8 cellular contexts compared by ENCODE assay signal in the genomic region with DNA sequence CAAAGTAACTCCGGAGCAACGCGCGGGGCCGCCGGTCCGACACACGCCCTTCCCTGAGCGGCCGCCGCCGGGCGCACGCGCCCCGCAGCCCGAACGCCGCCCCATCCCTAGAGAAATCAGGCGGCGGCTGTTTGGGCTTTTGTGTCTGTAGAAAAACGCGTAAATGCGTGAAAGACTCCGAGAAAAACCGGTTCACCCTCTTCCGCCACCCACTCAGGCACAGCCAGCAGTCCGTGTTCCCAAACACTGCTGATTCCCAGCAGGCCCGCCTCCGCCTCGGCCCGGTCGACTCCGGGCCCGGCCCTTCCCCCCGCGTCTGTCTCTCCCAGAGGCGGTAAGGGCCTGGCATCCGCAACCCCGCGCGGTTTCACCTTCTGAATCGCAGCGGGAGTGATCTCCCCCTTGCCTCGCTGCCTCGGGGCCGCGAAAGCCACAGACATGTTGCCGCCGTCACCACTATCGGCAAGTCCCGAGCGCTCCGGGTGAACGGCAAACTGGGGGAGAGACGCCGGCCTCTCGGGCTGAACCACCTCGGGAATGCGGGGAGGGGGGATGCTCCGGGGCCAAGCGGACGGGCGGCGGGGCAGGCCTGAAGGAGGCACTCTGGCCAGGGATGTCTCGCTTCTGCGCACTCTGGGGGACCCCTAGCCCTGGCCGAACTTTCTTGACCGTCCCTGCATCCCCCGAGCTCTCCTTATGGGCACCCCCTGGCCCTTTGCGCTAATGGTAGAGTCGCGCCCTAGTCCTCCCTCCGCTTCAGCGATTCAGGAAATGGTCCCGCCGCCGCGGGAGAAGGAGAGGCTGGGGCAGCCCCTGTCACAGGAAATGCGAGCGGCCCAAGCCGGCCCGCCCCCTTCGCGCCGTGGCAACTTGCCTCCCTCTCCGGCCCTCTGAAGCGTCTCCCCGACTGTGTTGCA. TPM values are rescaled to one million over a fixed set of nuclear protein-coding genes. Genes with fewer than 3 reads are reported as not detected.
DNase-seq lines count a peak whose midpoint lies in the region; ATAC-seq and TF ChIP-seq lines count a peak whose summit lies in the region.

A gene with protein sequence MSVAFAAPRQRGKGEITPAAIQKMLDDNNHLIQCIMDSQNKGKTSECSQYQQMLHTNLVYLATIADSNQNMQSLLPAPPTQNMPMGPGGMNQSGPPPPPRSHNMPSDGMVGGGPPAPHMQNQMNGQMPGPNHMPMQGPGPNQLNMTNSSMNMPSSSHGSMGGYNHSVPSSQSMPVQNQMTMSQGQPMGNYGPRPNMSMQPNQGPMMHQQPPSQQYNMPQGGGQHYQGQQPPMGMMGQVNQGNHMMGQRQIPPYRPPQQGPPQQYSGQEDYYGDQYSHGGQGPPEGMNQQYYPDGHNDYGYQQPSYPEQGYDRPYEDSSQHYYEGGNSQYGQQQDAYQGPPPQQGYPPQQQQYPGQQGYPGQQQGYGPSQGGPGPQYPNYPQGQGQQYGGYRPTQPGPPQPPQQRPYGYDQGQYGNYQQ (minus strand): TSS at position 484 of the 917 bp plus-strand sequence. CDS start 44 bp downstream, at position 440.

- peaks cover 23% of the 10 kb centered on the region for H3K4me1 Mint-ChIP-seq in CD14-positive monocyte
- H3K4me1 Mint-ChIP-seq in activated CD4-positive, alpha-beta memory T cell treated with anti-CD3 and anti-CD28 coated beads, Interleukin-2, amount 10 ng/mL, durations not matched to agents 7 days and 5 days, result peaks cover 33% of the 10 kb centered on the region

- H3K27me3 ChIP-seq in duodenal mucosa (ENCODE audit: control insufficient read depth in 1 of 2, insufficient read depth in 2 of 2, low read length in 2 of 2), result no peaks in the 10 kb centered on the region

- intact Hi-C loops in CD14-positive monocyte (cut with micrococcal nuclease), result loop anchor here (10.0 kb wide), 1 partner anchor 134 kb away; a partner anchor contains a TSS
- intact Hi-C loops in lower leg skin (cut with DNase I; ENCODE audit: low total_unique reads), result loop anchor here (10.0 kb wide), 1 partner anchor 134 kb away; a partner anchor contains a TSS

- H3K27ac Mint-ChIP-seq in CD14-positive monocyte, result peak within 1 kb of the TSS; percentile 91 to 98 (median 97)
- H3K27ac Mint-ChIP-seq in activated CD4-positive, alpha-beta memory T cell treated with anti-CD3 and anti-CD28 coated beads, Interleukin-2, amount 10 ng/mL, durations not matched to agents 7 days and 5 days, result peak within 1 kb of the TSS; percentile 93

- no peaks in the 10 kb centered on the region for H3K9me3 ChIP-seq in duodenal mucosa (ENCODE audit: control insufficient read depth in 1 of 2, low read length in 2 of 2)

- H3K36me3 Mint-ChIP-seq in CD14-positive monocyte, result peaks cover 11 to 12% of the 10 kb centered on the region in 2 donors
- peaks cover 17% of the 10 kb centered on the region for H3K36me3 Mint-ChIP-seq in activated CD4-positive, alpha-beta memory T cell treated with anti-CD3 and anti-CD28 coated beads, Interleukin-2, amount 10 ng/mL, durations not matched to agents 7 days and 5 days (ENCODE audit: low read depth)

- ATAC-seq in GM19395 (IDR thresholded peaks at IDR 0.05; ENCODE audit: unreplicated experiment) (peak; percentile 84), HG03565 (IDR thresholded peaks at IDR 0.05; ENCODE audit: unreplicated experiment) (peak; percentile 60)

- CTCF ChIA-PET in activated CD4-positive, alpha-beta memory T cell treated with anti-CD3 and anti-CD28 coated beads, Interleukin-2, amount 10 ng/mL, durations not matched to agents 7 days and 5 days (lab: Charles Lee), result no interaction called here

- peaks cover 6 to 12% of the 10 kb centered on the region in 2 donors for H3K36me3 ChIP-seq in duodenal mucosa (ENCODE audit: control insufficient read depth in 1 of 2, insufficient read depth in 2 of 2, low read length in 2 of 2)

- peak within 1 kb of the TSS; percentile 94 for H3K27ac ChIP-seq in duodenal mucosa (ENCODE audit: low read depth, low read length)

- TF ChIP-seq CTCF in CD14-positive monocyte (IDR thresholded peaks at IDR 0.05) (no peak), lower leg skin (IDR thresholded peaks at IDR 0.05) (no peak)

- H3K9me3 Mint-ChIP-seq in CD14-positive monocyte, result peaks cover 0 to 3% (median 0%) of the 10 kb centered on the region in 7 donors
- H3K9me3 Mint-ChIP-seq in activated CD4-positive, alpha-beta memory T cell treated with anti-CD3 and anti-CD28 coated beads, Interleukin-2, amount 10 ng/mL, durations not matched to agents 7 days and 5 days, result no peaks in the 10 kb centered on the region

- DNase-seq in CD14-positive monocyte (ENCODE audit: low spot score) (peak; percentile 84), NCI-H774 (lab: John Stamatoyannopoulos, UW) (peak; percentile 84), lower leg skin (ENCODE audit: low spot score in 2 of 2) (peak; percentile 90 to 99)
- DNase-seq in activated CD4-positive, alpha-beta memory T cell treated with anti-CD3 and anti-CD28 coated beads, Interleukin-2, amount 10 ng/mL, durations not matched to agents 7 days and 5 days, result peak; percentile 92
- peak; percentile 78 to 89 for DNase-seq in stimulated activated CD4-positive, alpha-beta T cell treated with anti-CD3 and anti-CD28 coated beads, Interleukin-4, amount 100 ng/mL, for 48 hours (ENCODE audit: low read depth in 2 of 2)

- H3K4me3 Mint-ChIP-seq in CD14-positive monocyte, result peak within 1 kb of the TSS; percentile 98
- peak within 1 kb of the TSS; percentile 91 for H3K4me3 Mint-ChIP-seq in activated CD4-positive, alpha-beta memory T cell treated with anti-CD3 and anti-CD28 coated beads, Interleukin-2, amount 10 ng/mL, durations not matched to agents 7 days and 5 days

- H3K9ac ChIP-seq in duodenal mucosa (ENCODE audit: low read depth in 1 of 2, low read length in 2 of 2), result peak within 1 kb of the TSS; percentile 70 to 82

- H3K4me1 ChIP-seq in duodenal mucosa (ENCODE audit: control insufficient read depth in 1 of 2, insufficient read depth in 2 of 2, low read length in 2 of 2), result peaks cover 12 to 16% of the 10 kb centered on the region in 2 donors

- 0 to 1% methylated on average over 38 to 44 of the region's 89 CpGs for WGBS in lower leg skin, 2 donors

- H3K4me3 ChIP-seq in duodenal mucosa (ENCODE audit: low read depth in 1 of 2, low read length in 2 of 2) (peak within 1 kb of the TSS; percentile 83 to 87), lower leg skin (ENCODE audit: low read depth, poor library complexity, severe bottlenecking) (peak within 1 kb of the TSS; percentile 97)

- TF ChIP-seq POLR2A in lower leg skin (IDR thresholded peaks at IDR 0.05), result peak in 1 of 2 donors; percentile 15

- POLR2A ChIA-PET in activated CD4-positive, alpha-beta memory T cell treated with anti-CD3 and anti-CD28 coated beads, Interleukin-2, amount 10 ng/mL, durations not matched to agents 7 days and 5 days (lab: Charles Lee), result interaction anchor here (0.7 to 2.9 kb wide), 5 partner anchors 11 to 136 kb away, joined by 3 to 26 read pairs (median 5); a partner anchor contains a TSS

- H3K27me3 Mint-ChIP-seq in CD14-positive monocyte (ENCODE audit: low read depth in 3 of 3), result no peaks in the 10 kb centered on the region
- no peaks in the 10 kb centered on the region for H3K27me3 Mint-ChIP-seq in activated CD4-positive, alpha-beta memory T cell treated with anti-CD3 and anti-CD28 coated beads, Interleukin-2, amount 10 ng/mL, durations not matched to agents 7 days and 5 days

RNA-seq across cellular contexts. Expression of the gene that starts here (rescaled TPM):
- 10 to 100 TPM; 23.0 to 36.3 TPM for polyA plus RNA-seq in CD14-positive monocyte
- 10 to 100 TPM; 54.1 to 54.8 TPM for total RNA-seq in activated CD4-positive, alpha-beta memory T cell treated with anti-CD3 and anti-CD28 coated beads, Interleukin-2, amount 10 ng/mL, durations not matched to agents 7 days and 5 days
- 100 to 1,000 TPM; 108 to 287 (median 123) TPM for total RNA-seq in lower leg skin

Comparison
In these comparisons a context has a peak if more than half of its experiments do, and no peak if none do; other contexts are left out.
1. Peak in every context shown above with its lines: DNase-seq, ATAC-seq, H3K4me3 ChIP-seq and H3K27ac ChIP-seq.